Comparison of ENCODE assay signal across 22 cellular contexts in the genomic region with DNA sequence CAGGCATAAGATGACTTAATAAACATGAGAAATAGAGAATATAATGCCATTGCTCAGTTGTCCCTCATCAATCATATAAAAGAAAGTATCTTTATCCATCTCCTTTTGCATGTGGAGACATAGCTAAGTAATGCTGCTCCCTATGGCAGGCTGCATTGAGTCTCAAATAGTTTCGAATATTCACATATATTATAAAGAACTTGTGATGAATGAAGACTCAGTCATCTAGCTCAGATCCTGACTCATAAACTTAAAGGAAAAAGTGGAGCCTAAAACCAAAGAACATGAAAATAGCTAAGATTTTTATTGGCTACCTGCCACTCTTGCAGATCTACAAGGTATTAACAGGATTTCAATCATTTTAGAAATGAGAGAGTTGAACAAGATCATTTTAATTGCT. TPM values are rescaled to one million over a fixed set of nuclear protein-coding genes. Genes with fewer than 3 reads are reported as not detected.
"Had no signal": no experiment of that assay in that cellular context is flagged by ENCODE, and none has a peak within 500 bp of the region (broad histone marks: within the 10 kb centered on the region; RNA-seq: fewer than 3 reads in every experiment).

No MANE protein-coding gene starts in this region.

- H3K4me3 Mint-ChIP-seq: dendritic cell treated with granulocyte-macrophage colony-stimulating factor and Interleukin-4, amounts not matched to agents 40 ng/mL and 50 ng/mL, for 4 days; effector memory CD8-positive, alpha-beta T cell; endodermal cell; memory B cell; naive thymus-derived CD4-positive, alpha-beta T cell had no signal

- H3K27me3 Mint-ChIP-seq: dendritic cell treated with granulocyte-macrophage colony-stimulating factor and Interleukin-4, amounts not matched to agents 40 ng/mL and 50 ng/mL, for 4 days; effector memory CD8-positive, alpha-beta T cell; memory B cell; naive thymus-derived CD4-positive, alpha-beta T cell had no signal

- H3K27ac Mint-ChIP-seq: dendritic cell treated with granulocyte-macrophage colony-stimulating factor and Interleukin-4, amounts not matched to agents 40 ng/mL and 50 ng/mL, for 4 days; effector memory CD8-positive, alpha-beta T cell; endodermal cell; memory B cell; naive thymus-derived CD4-positive, alpha-beta T cell had no signal

- H3K4me1 Mint-ChIP-seq: memory B cell; naive thymus-derived CD4-positive, alpha-beta T cell had no signal

- H3K9me3 ChIP-seq: colonic mucosa, esophagus muscularis mucosa, gastrocnemius medialis, heart right ventricle, left lung, lower lobe of right lung had no signal

- H3K27ac ChIP-seq: colonic mucosa, esophagus muscularis mucosa, gastrocnemius medialis, heart right ventricle, left lung, lower lobe of right lung had no signal

- H3K36me3 ChIP-seq: colonic mucosa, esophagus muscularis mucosa, gastrocnemius medialis, heart right ventricle, left lung, lower lobe of right lung had no signal

- H3K27me3 ChIP-seq: colonic mucosa, esophagus muscularis mucosa, gastrocnemius medialis, heart right ventricle, left lung had no signal

- H3K4me1 ChIP-seq: colonic mucosa, esophagus muscularis mucosa, gastrocnemius medialis, heart right ventricle, left lung, lower lobe of right lung had no signal

- H3K36me3 Mint-ChIP-seq: memory B cell; naive thymus-derived CD4-positive, alpha-beta T cell had no signal

- H3K9me3 Mint-ChIP-seq: dendritic cell treated with granulocyte-macrophage colony-stimulating factor and Interleukin-4, amounts not matched to agents 40 ng/mL and 50 ng/mL, for 4 days; endodermal cell; memory B cell; naive thymus-derived CD4-positive, alpha-beta T cell had no signal

- DNase-seq: colonic mucosa; cortex of kidney; effector CD8-positive, alpha-beta T cell; effector memory CD8-positive, alpha-beta T cell; endodermal cell; foreskin melanocyte; gastrocnemius medialis; glutamatergic neuron; head of caudate nucleus; heart right ventricle; hippocampal formation; left cardiac atrium; left lung; left ventricle myocardium superior; lower lobe of right lung; mesendoderm; midbrain; naive thymus-derived CD4-positive, alpha-beta T cell had no signal

- H3K4me3 ChIP-seq: colonic mucosa, esophagus muscularis mucosa, gastrocnemius medialis, heart right ventricle, left lung, lower lobe of right lung had no signal

RNA-seq across cellular contexts. Expression of a gene that starts 11.7 kb away (rescaled TPM):
- total RNA-seq: mononuclear cell; naive thymus-derived CD4-positive, alpha-beta T cell had no signal
- polyA plus RNA-seq: naive thymus-derived CD4-positive, alpha-beta T cell had no signal
